8 cellular contexts compared by ENCODE assay signal in genomic region chr10:114520453-114520852, GRCh38.
DNase-seq lines count a peak whose midpoint lies in the region; ATAC-seq and TF ChIP-seq lines count a peak whose summit lies in the region.
"Had no signal": no experiment of that assay in that cellular context is flagged by ENCODE, and none has a peak within 500 bp of the region (broad histone marks: within the 10 kb centered on the region; RNA-seq: fewer than 3 reads in every experiment).

No MANE protein-coding gene starts in this region.

- H3K4me1 ChIP-seq in PC-3 (ENCODE audit: insufficient read depth, low read length), result peaks cover 40% of the 10 kb centered on the region
- peaks cover 83 to 89% (median 87%) of the 10 kb centered on the region in 4 donors for H3K4me1 ChIP-seq in esophagus muscularis mucosa

- H3K9ac ChIP-seq in PC-3 (ENCODE audit: low read length), result peak overlapping the region; percentile 65

- TF ChIP-seq CTCF in PC-3 (conservative IDR thresholded peaks at IDR 0.05; ENCODE audit: low read depth, low read length) (no peak), esophagus muscularis mucosa (IDR thresholded peaks at IDR 0.05) (no peak)

- H3K36me3 ChIP-seq in PC-3 (ENCODE audit: low read depth, low read length) (no peaks in the 10 kb centered on the region), esophagus muscularis mucosa (peaks cover 0 to 28% (median 0%) of the 10 kb centered on the region in 4 donors)

- no peak for TF ChIP-seq EP300 in esophagus muscularis mucosa (IDR thresholded peaks at IDR 0.05)

- intact Hi-C loops in PC-3 (cut with micrococcal nuclease) (loop anchor here (2.0 kb wide), 1 partner anchor 24 kb away; no protein-coding TSS in a partner anchor), esophagus muscularis mucosa (cut with DNase I) (no loop called here)

- H3K9me3 ChIP-seq in PC-3 (ENCODE audit: low read length) (no peaks in the 10 kb centered on the region), esophagus muscularis mucosa (no peaks in the 10 kb centered on the region)

- peaks cover 59% of the 10 kb centered on the region for H3K79me2 ChIP-seq in PC-3 (ENCODE audit: low read length)

- POLR2A ChIA-PET in PC-3 (lab: Charles Lee; ENCODE audit: unreplicated experiment), result no interaction called here

- ATAC-seq in PC-3, result peak; percentile 14; the same call in 1 of the 2 replicates
- no peak for ATAC-seq in GM21515 (IDR thresholded peaks at IDR 0.05; ENCODE audit: unreplicated experiment)
- no peak for ATAC-seq in HG03039 (IDR thresholded peaks at IDR 0.05; ENCODE audit: unreplicated experiment)

- BruUV-seq in PC-3 (replicated peaks; lab: Mats Ljungman, UMichigan), result no TSS peak

- H2AFZ ChIP-seq in PC-3 (ENCODE audit: low read length), result no peak overlapping the region

- TF ChIP-seq POLR2A in esophagus muscularis mucosa (IDR thresholded peaks at IDR 0.05; ENCODE audit: low read depth), result no peak

- H3K4me3 ChIP-seq in PC-3 (ENCODE audit: low read length), result no peak overlapping the region
- no peak overlapping the region for H3K4me3 ChIP-seq in esophagus muscularis mucosa
- no peak overlapping the region for H3K4me3 ChIP-seq in skeletal muscle cell (ENCODE audit: low read depth, low read length)

- H3K27ac ChIP-seq in PC-3 (ENCODE audit: low read length), result peak overlapping the region; percentile 93
- peak overlapping the region; percentile 39 to 64 (median 55) for H3K27ac ChIP-seq in esophagus muscularis mucosa (replicated peaks in 1 of 4)
- H3K27ac ChIP-seq: VCaP had no signal

- peak overlapping the region; percentile 87 for H3K4me2 ChIP-seq in PC-3 (ENCODE audit: low read length)

- H3K9me2 ChIP-seq in PC-3 (replicated peaks; ENCODE audit: low read length), result no peaks in the 10 kb centered on the region

- H3K27me3 ChIP-seq in PC-3 (ENCODE audit: low read length) (no peaks in the 10 kb centered on the region), esophagus muscularis mucosa (no peaks in the 10 kb centered on the region)

- peak; percentile 45 for DNase-seq in GM03348 (ENCODE audit: low spot score)
- DNase-seq in PC-3, result peak; percentile 82
- no peak for DNase-seq in esophagus muscularis mucosa (ENCODE audit: extremely low spot score)
- DNase-seq in skeletal muscle cell (ENCODE audit: low read depth), result peak; percentile 30
- DNase-seq in NCI-H2081 (lab: John Stamatoyannopoulos, UW), result no peak

- WGBS in esophagus muscularis mucosa, result 19% methylated on average over 4 of the region's 4 CpGs

- no peaks in the 10 kb centered on the region for H4K20me1 ChIP-seq in PC-3 (ENCODE audit: low read length)

- H3F3A ChIP-seq in PC-3 (ENCODE audit: low read length, unreplicated experiment), result peaks cover 6% of the 10 kb centered on the region

- CTCF ChIA-PET in PC-3 (lab: Charles Lee), result no interaction called here

Comparison
In these comparisons a context has a peak if more than half of its experiments do, and no peak if none do; other contexts are left out.
1. DNase-seq: peak in GM03348 (single experiment), PC-3 (single experiment) and skeletal muscle cell (single experiment); none in esophagus muscularis mucosa (single experiment) and NCI-H2081 (0 of 2).